Comparison of ENCODE assay signal across 6 cellular contexts in genomic region chr4:73267050-73267449, GRCh38.
"Had no signal": no experiment of that assay in that cellular context is flagged by ENCODE, and none has a peak within 500 bp of the region (broad histone marks: within the 10 kb centered on the region; RNA-seq: fewer than 3 reads in every experiment).

No MANE protein-coding gene starts in this region.

- DNase-seq: GOT3, H9, HCEC 1CT, KBM-7 had no signal

- H3K4me3 Mint-ChIP-seq: H9, IgD-negative memory B cell had no signal

- H3K9me3 Mint-ChIP-seq: H9, IgD-negative memory B cell had no signal

- H3K27me3 Mint-ChIP-seq: IgD-negative memory B cell had no signal

- FAIRE-seq: HTR-8/SVneo had no signal
